In genomic region chr16:14609716-14610115, GRCh38 we compare ENCODE assay signal across 23 cellular contexts. TPM values are rescaled to one million over a fixed set of nuclear protein-coding genes. Genes with fewer than 3 reads are reported as not detected.
DNase-seq lines count a peak whose midpoint lies in the region; ATAC-seq and TF ChIP-seq lines count a peak whose summit lies in the region.
"Had no signal": no experiment of that assay in that cellular context is flagged by ENCODE, and none has a peak within 500 bp of the region (broad histone marks: within the 10 kb centered on the region; RNA-seq: fewer than 3 reads in every experiment).

No MANE protein-coding gene starts in this region.

- intact Hi-C loops in heart right ventricle (cut with DNase I), result loop anchor here in 2 of 10 donors (10.0 kb wide), 2 partner anchors 55 to 345 kb away; no protein-coding TSS in a partner anchor

- peaks cover 50% of the 10 kb centered on the region for H3K4me1 Mint-ChIP-seq in stimulated activated memory B cell treated with anti-CD40 and anti-IgM and Interleukin-4, amounts not matched to agents 10 μg/mL and 1 μg/mL and 100 μg/mL, for 72 hours
- H3K4me1 Mint-ChIP-seq: CD14-positive monocyte; CD8-positive, alpha-beta memory T cell had no signal

- H3K4me3 ChIP-seq in right atrium auricular region (no peak overlapping the region), heart right ventricle (no peak overlapping the region), MM.1S (ENCODE audit: low read length) (no peak overlapping the region), SU-DHL-6 (ENCODE audit: insufficient read depth, low read length, poor library complexity, severe bottlenecking) (peak overlapping the region; percentile 32)

- H3K27ac ChIP-seq in right atrium auricular region (no peak overlapping the region), heart right ventricle (no peak overlapping the region), MM.1S (ENCODE audit: low read length) (no peak overlapping the region), SU-DHL-6 (ENCODE audit: low read depth, low read length) (peak overlapping the region; percentile 95)
- H3K27ac ChIP-seq: 22Rv1 had no signal

- H3K4me1 ChIP-seq in right atrium auricular region (no peaks in the 10 kb centered on the region), heart right ventricle (no peaks in the 10 kb centered on the region), MM.1S (ENCODE audit: low read length) (peaks cover 25% of the 10 kb centered on the region)
- H3K4me1 ChIP-seq: BE2C had no signal

- H3F3A ChIP-seq in MM.1S (ENCODE audit: insufficient read depth, low read length) (peaks cover 20% of the 10 kb centered on the region), SU-DHL-6 (ENCODE audit: insufficient read depth) (peaks cover 55% of the 10 kb centered on the region)

- H4K20me1 ChIP-seq in MM.1S (ENCODE audit: insufficient read depth, low read length) (no peaks in the 10 kb centered on the region), SU-DHL-6 (ENCODE audit: low read depth, low read length) (no peaks in the 10 kb centered on the region)

- H3K4me2 ChIP-seq in MM.1S (ENCODE audit: low read depth, low read length) (peak overlapping the region; percentile 87; the same call in 1 of the 2 replicates), SU-DHL-6 (ENCODE audit: low read depth, low read length, poor library complexity, severe bottlenecking) (peak overlapping the region; percentile 86)

- H3K27me3 ChIP-seq in right atrium auricular region (no peaks in the 10 kb centered on the region), heart right ventricle (no peaks in the 10 kb centered on the region), MM.1S (replicated peaks; ENCODE audit: insufficient read depth, low read length) (no peaks in the 10 kb centered on the region), SU-DHL-6 (ENCODE audit: low read length) (no peaks in the 10 kb centered on the region)
- H3K27me3 ChIP-seq: BE2C had no signal

- H3K4me3 Mint-ChIP-seq in stimulated activated memory B cell treated with anti-CD40 and anti-IgM and Interleukin-4, amounts not matched to agents 10 μg/mL and 1 μg/mL and 100 μg/mL, for 72 hours, result no peak overlapping the region
- H3K4me3 Mint-ChIP-seq: CD14-positive monocyte; CD8-positive, alpha-beta memory T cell had no signal

- H3K27ac Mint-ChIP-seq in stimulated activated memory B cell treated with anti-CD40 and anti-IgM and Interleukin-4, amounts not matched to agents 10 μg/mL and 1 μg/mL and 100 μg/mL, for 72 hours, result peak overlapping the region; percentile 64
- H3K27ac Mint-ChIP-seq: CD14-positive monocyte; CD8-positive, alpha-beta memory T cell had no signal

- peaks cover 38% of the 10 kb centered on the region for H3K36me3 Mint-ChIP-seq in stimulated activated memory B cell treated with anti-CD40 and anti-IgM and Interleukin-4, amounts not matched to agents 10 μg/mL and 1 μg/mL and 100 μg/mL, for 72 hours

- H3K9me2 ChIP-seq in MM.1S (replicated peaks; ENCODE audit: insufficient read depth, low read length), result no peaks in the 10 kb centered on the region
- H3K9me2 ChIP-seq in SU-DHL-6 (replicated peaks; ENCODE audit: insufficient read depth, low read length), result no peaks in the 10 kb centered on the region

- TF ChIP-seq CTCF in right atrium auricular region (IDR thresholded peaks at IDR 0.05) (no peak), heart right ventricle (IDR thresholded peaks at IDR 0.05) (no peak), MM.1S (IDR thresholded peaks at IDR 0.05; ENCODE audit: low read length) (no peak), SU-DHL-6 (IDR thresholded peaks at IDR 0.05; ENCODE audit: insufficient read depth, low read length, poor library complexity, severe bottlenecking) (no peak)

- DNase-seq in right atrium auricular region (ENCODE audit: low spot score), result peak; percentile 4
- DNase-seq in heart right ventricle, result no peak
- no peak for DNase-seq in MM.1S
- DNase-seq: BE2C; CD8-positive, alpha-beta memory T cell; DMS 273 treated with DMSO at 0.1 percent for 48 hours; DMS79; KBM-7; NCI-H1048; NCI-H1417; NCI-H1694; NCI-H2029 treated with DMSO at 0.1 percent for 48 hours; NCI-H2227 treated with DMSO at 0.1 percent for 48 hours; NCI-H526 treated with DMSO at 0.1 percent for 48 hours; PC-3 had no signal

- no peaks in the 10 kb centered on the region for H3K27me3 Mint-ChIP-seq in stimulated activated memory B cell treated with anti-CD40 and anti-IgM and Interleukin-4, amounts not matched to agents 10 μg/mL and 1 μg/mL and 100 μg/mL, for 72 hours
- H3K27me3 Mint-ChIP-seq: CD8-positive, alpha-beta memory T cell had no signal

- H3K9ac ChIP-seq in MM.1S (ENCODE audit: low read length) (no peak overlapping the region), SU-DHL-6 (ENCODE audit: low read length) (peak overlapping the region; percentile 48)

- H3K36me3 ChIP-seq in right atrium auricular region (peaks cover 68% of the 10 kb centered on the region), heart right ventricle (peaks cover 0 to 100% (median 74%) of the 10 kb centered on the region in 9 donors), MM.1S (replicated peaks; ENCODE audit: insufficient read depth, low read length) (peaks cover 6% of the 10 kb centered on the region; the same call in 1 of the 2 replicates), SU-DHL-6 (ENCODE audit: low read length) (no peaks in the 10 kb centered on the region; the same call in 1 of the 2 replicates)

- H3K79me2 ChIP-seq in MM.1S (ENCODE audit: low read length), result no peaks in the 10 kb centered on the region
- H3K79me2 ChIP-seq in SU-DHL-6 (ENCODE audit: insufficient read depth, low read length), result peaks cover 5% of the 10 kb centered on the region; the same call in 1 of the 2 replicates

- no peaks in the 10 kb centered on the region for H3K9me3 ChIP-seq in right atrium auricular region
- no peaks in the 10 kb centered on the region for H3K9me3 ChIP-seq in heart right ventricle
- no peaks in the 10 kb centered on the region for H3K9me3 ChIP-seq in MM.1S (replicated peaks; ENCODE audit: insufficient read depth, low read length)
- no peaks in the 10 kb centered on the region for H3K9me3 ChIP-seq in SU-DHL-6 (ENCODE audit: insufficient read depth, low read length)
- H3K9me3 ChIP-seq: BE2C had no signal

- WGBS in heart right ventricle, 2 donors, result 93 to 96% methylated on average over 6 of the region's 6 CpGs

- H3K9me3 Mint-ChIP-seq in stimulated activated memory B cell treated with anti-CD40 and anti-IgM and Interleukin-4, amounts not matched to agents 10 μg/mL and 1 μg/mL and 100 μg/mL, for 72 hours, result no peaks in the 10 kb centered on the region
- H3K9me3 Mint-ChIP-seq: CD14-positive monocyte; CD8-positive, alpha-beta memory T cell had no signal

- ATAC-seq in heart right ventricle (no peak), GM21717 (IDR thresholded peaks at IDR 0.05; ENCODE audit: unreplicated experiment) (no peak), GM21737 (IDR thresholded peaks at IDR 0.05; ENCODE audit: unreplicated experiment) (no peak), HG03378 (IDR thresholded peaks at IDR 0.05; ENCODE audit: unreplicated experiment) (no peak)
- no peak for ATAC-seq in stimulated activated memory B cell treated with anti-CD40 and anti-IgM and Interleukin-4, amounts not matched to agents 10 μg/mL and 1 μg/mL and 100 μg/mL, for 72 hours
- ATAC-seq: PC-3, SK-N-SH treated with all-trans-retinoic acid at 6 μM for 48 hours had no signal

- H2AFZ ChIP-seq in MM.1S (ENCODE audit: low read length) (no peak overlapping the region), SU-DHL-6 (ENCODE audit: low read depth, low read length, severe bottlenecking) (no peak overlapping the region)

RNA-seq across cellular contexts. Expression of gene PARN, which starts 20.3 kb away (rescaled TPM):
- total RNA-seq in right atrium auricular region (10 to 100 TPM; 19.5 to 26.0 TPM), heart right ventricle (10 to 100 TPM; 15.3 to 25.3 (median 24.1) TPM)
- 10 to 100 TPM in 1 of 2 donors, 1 to 10 TPM in 1; 7.0 to 12.2 TPM for polyA plus RNA-seq in heart right ventricle

RNA-seq across cellular contexts. Expression of gene BFAR, which starts 23.0 kb away (rescaled TPM):
- total RNA-seq in right atrium auricular region (10 to 100 TPM; 23.4 to 24.7 TPM), heart right ventricle (10 to 100 TPM; 33.2 to 42.5 (median 36.5) TPM)
- 10 to 100 TPM; 21.7 to 31.5 TPM for polyA plus RNA-seq in heart right ventricle
